Comparison of ENCODE assay signal across 8 cellular contexts in genomic region chrX:149503446-149503845, GRCh38. TPM values are rescaled to one million over a fixed set of nuclear protein-coding genes. Genes with fewer than 3 reads are reported as not detected.
DNase-seq lines count a peak whose midpoint lies in the region; ATAC-seq and TF ChIP-seq lines count a peak whose summit lies in the region.
"Not testable (repeated sequence)": the region's sequence is repeated elsewhere in the genome, so short reads cannot be mapped to it uniquely, and the experiment has no call there.

No MANE protein-coding gene starts in this region.

- not testable (repeated sequence) for H3K36me3 ChIP-seq in KMS-11 (ENCODE audit: insufficient read depth); fibroblast of lung (ENCODE audit: control insufficient read depth, insufficient read depth, low read length)

- H3K79me2 ChIP-seq in KMS-11 (ENCODE audit: insufficient read depth, low read depth); fibroblast of lung (ENCODE audit: control insufficient read depth, insufficient read depth, low read length): not testable (repeated sequence)

- peak overlapping the region; percentile 100 for H3K27ac Mint-ChIP-seq in activated T-helper 17 cell treated with anti-CD3 and anti-CD28 coated beads, Interleukin-2, amount 50 U/mL, for 72 hours
- H3K27ac Mint-ChIP-seq in osteocyte (ENCODE audit: unreplicated experiment): not testable (repeated sequence)

- H3K4me1 ChIP-seq in KMS-11 (ENCODE audit: low read depth, poor library complexity, severe bottlenecking): peaks cover 35% of the 10 kb centered on the region
- not testable (repeated sequence) for H3K4me1 ChIP-seq in fibroblast of lung (ENCODE audit: control insufficient read depth, extremely low read depth, insufficient read depth, low read length)

- H3K36me3 Mint-ChIP-seq in activated T-helper 17 cell treated with anti-CD3 and anti-CD28 coated beads, Interleukin-2, amount 50 U/mL, for 72 hours (ENCODE audit: low read depth): peaks cover 15% of the 10 kb centered on the region
- not testable (repeated sequence) for H3K36me3 Mint-ChIP-seq in osteocyte (ENCODE audit: unreplicated experiment)

- not testable (repeated sequence) for H3K9me3 Mint-ChIP-seq in activated T-helper 17 cell treated with anti-CD3 and anti-CD28 coated beads, Interleukin-2, amount 50 U/mL, for 72 hours; osteocyte (ENCODE audit: unreplicated experiment)

- peak overlapping the region; percentile 98 for H3K4me3 Mint-ChIP-seq in activated T-helper 17 cell treated with anti-CD3 and anti-CD28 coated beads, Interleukin-2, amount 50 U/mL, for 72 hours
- H3K4me3 Mint-ChIP-seq in osteocyte (ENCODE audit: unreplicated experiment): peak overlapping the region; percentile 32

- peaks cover 24% of the 10 kb centered on the region for H3K4me1 Mint-ChIP-seq in activated T-helper 17 cell treated with anti-CD3 and anti-CD28 coated beads, Interleukin-2, amount 50 U/mL, for 72 hours
- peaks cover 11% of the 10 kb centered on the region for H3K4me1 Mint-ChIP-seq in osteocyte (ENCODE audit: unreplicated experiment)

- H3K4me3 ChIP-seq in KMS-11 (IDR thresholded peaks at IDR 0.05; ENCODE audit: insufficient read depth, low read depth, low read length); fibroblast of lung (replicated peaks in 1 of 4; ENCODE audit: control extremely low read depth in 1 of 4, insufficient read depth in 1 of 4, low read depth in 3 of 4, low read length in 4 of 4): not testable (repeated sequence)

- H3K27me3 ChIP-seq in KMS-11 (ENCODE audit: insufficient read depth, low read depth); fibroblast of lung (ENCODE audit: control insufficient read depth, insufficient read depth, low read length): not testable (repeated sequence)

- TF ChIP-seq CTCF in KMS-11 (conservative IDR thresholded peaks at IDR 0.05; ENCODE audit: low read depth, low read length); fibroblast of lung (conservative IDR thresholded peaks at IDR 0.05 in 1 of 2, IDR thresholded peaks at IDR 0.05 in 1 of 2; ENCODE audit: low read depth in 1 of 2, low read length in 2 of 2); osteocyte (IDR thresholded peaks at IDR 0.05): not testable (repeated sequence)

- not testable (repeated sequence) for H4K20me1 ChIP-seq in KMS-11 (ENCODE audit: insufficient read depth); fibroblast of lung (ENCODE audit: control insufficient read depth, extremely low read depth, insufficient read depth, low read length)

- H3K27me3 Mint-ChIP-seq in activated T-helper 17 cell treated with anti-CD3 and anti-CD28 coated beads, Interleukin-2, amount 50 U/mL, for 72 hours; osteocyte (ENCODE audit: unreplicated experiment): not testable (repeated sequence)

- ATAC-seq in GM18502 (IDR thresholded peaks at IDR 0.05; ENCODE audit: poor library complexity, unreplicated experiment) (peak; percentile 78), HG02588 (IDR thresholded peaks at IDR 0.05; ENCODE audit: unreplicated experiment) (peak; percentile 67), SK-N-SH treated with all-trans-retinoic acid at 6 μM for 48 hours (peak; percentile 81)
- ATAC-seq in activated T-helper 17 cell treated with anti-CD3 and anti-CD28 coated beads, Interleukin-2, amount 50 U/mL, for 72 hours (replicated peaks): peak; percentile 72

- H3K9ac ChIP-seq in KMS-11: peak overlapping the region; percentile 67; the same call in 1 of the 2 replicates
- H3K9ac ChIP-seq in fibroblast of lung (ENCODE audit: insufficient read depth, low read length): not testable (repeated sequence)

- DNase-seq in fibroblast of lung (ENCODE audit: low read depth in 2 of 2): peak; percentile 34 to 77
- DNase-seq in osteocyte (ENCODE audit: extremely low spot score, unreplicated experiment): not testable (repeated sequence)
- DNase-seq in ureter (ENCODE audit: low spot score): peak; percentile 54

- H3K4me2 ChIP-seq in KMS-11: peak overlapping the region; percentile 45; the same call in 1 of the 2 replicates
- not testable (repeated sequence) for H3K4me2 ChIP-seq in fibroblast of lung (ENCODE audit: extremely low read depth, insufficient read depth, low read length)

- H3K27ac ChIP-seq in KMS-11: peak overlapping the region; percentile 85
- peak overlapping the region; percentile 88 for H3K27ac ChIP-seq in fibroblast of lung (ENCODE audit: insufficient read depth, low read length)

- H3K9me3 ChIP-seq in fibroblast of lung (ENCODE audit: control insufficient read depth, insufficient read depth, low read depth, low read length): not testable (repeated sequence)

- H2AFZ ChIP-seq in KMS-11 (ENCODE audit: low read depth); fibroblast of lung (ENCODE audit: low read length): not testable (repeated sequence)

RNA-seq across cellular contexts. Expression of gene IDS, which starts 1.7 kb away (rescaled TPM):
- 100 to 1,000 TPM in 1 of 2 donors, 10 to 100 TPM in 1; 91.4 to 127 TPM for total RNA-seq in activated T-helper 17 cell treated with anti-CD3 and anti-CD28 coated beads, Interleukin-2, amount 50 U/mL, for 72 hours
- total RNA-seq in fibroblast of lung (21.3 and 36.2 TPM in 2 replicates), osteocyte (63.7 and 67.6 TPM in 2 replicates), ureter (86.8 TPM)
- 57.0 and 65.0 TPM in 2 replicates for polyA plus RNA-seq in fibroblast of lung
- 29.1 and 36.0 TPM in 2 replicates for polyA plus RNA-seq in fibroblast of lung (2012)
- polyA minus RNA-seq in fibroblast of lung (ENCODE audit: low replicate concordance): 100 and 114 TPM in 2 replicates

RNA-seq across cellular contexts. Expression of gene EOLA1, which starts 37.4 kb away (rescaled TPM):
- total RNA-seq in activated T-helper 17 cell treated with anti-CD3 and anti-CD28 coated beads, Interleukin-2, amount 50 U/mL, for 72 hours: 10 to 100 TPM; 42.7 to 53.2 TPM
- total RNA-seq in fibroblast of lung (13.5 and 15.4 TPM in 2 replicates), osteocyte (17.7 and 18.1 TPM in 2 replicates), ureter (22.2 TPM)
- polyA plus RNA-seq in fibroblast of lung: 12.6 and 14.1 TPM in 2 replicates
- polyA plus RNA-seq in fibroblast of lung (2012): 13.0 and 13.5 TPM in 2 replicates
- polyA minus RNA-seq in fibroblast of lung (ENCODE audit: low replicate concordance): 1.8 and 18.3 TPM in 2 replicates

RNA-seq across cellular contexts. Expression of gene HSFX3, which starts 46.3 kb away (rescaled TPM):
- not detected for total RNA-seq in activated T-helper 17 cell treated with anti-CD3 and anti-CD28 coated beads, Interleukin-2, amount 50 U/mL, for 72 hours
- total RNA-seq in fibroblast of lung (not detected in 2 replicates), osteocyte (not detected in 2 replicates), ureter (not detected)
- polyA plus RNA-seq in fibroblast of lung: not detected in 2 replicates
- polyA plus RNA-seq in fibroblast of lung (2012): not detected in 2 replicates
- not detected in 2 replicates for polyA minus RNA-seq in fibroblast of lung (ENCODE audit: low replicate concordance)
